1 cellular context compared by ENCODE assay signal in genomic region chr9:110257097-110257955, GRCh38.
TF ChIP-seq lines count a peak whose summit lies in the region.

No MANE protein-coding gene starts in this region.

TF ChIP-seq in K562, 482 proteins besides CTCF, POLR2A, EP300 and RAD21 (continued from another document and continues in another):
- TF ChIP-seq SAP30 (IDR thresholded peaks at IDR 0.05; ENCODE audit: borderline replicate concordance, insufficient read depth, low read depth, low read length, poor library complexity, severe bottlenecking) (peak; percentile 28), NR2C1 (IDR thresholded peaks at IDR 0.05) (peak; percentile 79; the same call in 1 of the 2 replicates), NR2C1 (tag; IDR thresholded peaks at IDR 0.05) (0 out of 2 replicates have a peak, but pooled peaks have one; percentile 56), ZNF644 (tag; IDR thresholded peaks at IDR 0.05; ENCODE audit: low read depth) (0 out of 2 replicates have a peak, but pooled peaks have one; percentile 0), ZNF282 (CRISPR knock-in tag; IDR thresholded peaks at IDR 0.05) (no peak), ZZZ3 (IDR thresholded peaks at IDR 0.05) (no peak), CHD1 (IDR thresholded peaks at IDR 0.05; ENCODE audit: low read length) (peak; percentile 70), SUPT5H (IDR thresholded peaks at IDR 0.05) (peak; percentile 62; the same call in 1 of the 2 replicates), RBM17 (IDR thresholded peaks at IDR 0.05; ENCODE audit: borderline replicate concordance, low read depth, low read length) (no peak), PHB2 (IDR thresholded peaks at IDR 0.05; ENCODE audit: low read depth) (no peak), ZNF134 (CRISPR knock-in tag; conservative IDR thresholded peaks at IDR 0.05) (no peak), SIN3B (IDR thresholded peaks at IDR 0.05; ENCODE audit: low read depth) (0 out of 2 replicates have a peak, but pooled peaks have one; percentile 35), TSHZ1 (CRISPR knock-in tag; IDR thresholded peaks at IDR 0.05) (no peak), JUN (IDR thresholded peaks at IDR 0.05; ENCODE audit: borderline replicate concordance, low read depth, low read length) (no peak), JUN (CRISPR knock-in tag; IDR thresholded peaks at IDR 0.05; ENCODE audit: borderline replicate concordance) (no peak), ZNF197 (CRISPR knock-in tag; IDR thresholded peaks at IDR 0.05; ENCODE audit: low read depth) (no peak), MBD2 (IDR thresholded peaks at IDR 0.05; ENCODE audit: borderline replicate concordance, low read depth) (no peak), ASH1L (IDR thresholded peaks at IDR 0.05; ENCODE audit: borderline replicate concordance, low read depth, partially characterized antibody) (peak; percentile 3), NR4A1 (CRISPR knock-in tag; IDR thresholded peaks at IDR 0.05) (no peak), NR4A1 (tag; IDR thresholded peaks at IDR 0.05) (0 out of 2 replicates have a peak, but pooled peaks have one; percentile 49), POLR2H (tag; IDR thresholded peaks at IDR 0.05; ENCODE audit: low read depth) (no peak), ZNF184 (CRISPR knock-in tag; IDR thresholded peaks at IDR 0.05) (no peak), SMC3 (conservative IDR thresholded peaks at IDR 0.05; ENCODE audit: insufficient read depth, low read depth, low read length) (no peak), TCF15 (CRISPR knock-in tag; IDR thresholded peaks at IDR 0.05) (0 out of 2 replicates have a peak, but pooled peaks have one; percentile 50), ZBTB1 (CRISPR knock-in tag; IDR thresholded peaks at IDR 0.05; ENCODE audit: borderline replicate concordance, low read depth) (no peak), BRD9 (IDR thresholded peaks at IDR 0.05; ENCODE audit: low read depth, partially characterized antibody) (peak; percentile 90), CC2D1A (IDR thresholded peaks at IDR 0.05) (0 out of 2 replicates have a peak, but pooled peaks have one; percentile 38), RFX5 (IDR thresholded peaks at IDR 0.05; ENCODE audit: low read depth, low read length) (no peak), ID3 (CRISPR knock-in tag; IDR thresholded peaks at IDR 0.05) (no peak), ID3 (tag; IDR thresholded peaks at IDR 0.05) (peak; percentile 39; the same call in 1 of the 2 replicates)
- TF ChIP-seq, protein P1, sequence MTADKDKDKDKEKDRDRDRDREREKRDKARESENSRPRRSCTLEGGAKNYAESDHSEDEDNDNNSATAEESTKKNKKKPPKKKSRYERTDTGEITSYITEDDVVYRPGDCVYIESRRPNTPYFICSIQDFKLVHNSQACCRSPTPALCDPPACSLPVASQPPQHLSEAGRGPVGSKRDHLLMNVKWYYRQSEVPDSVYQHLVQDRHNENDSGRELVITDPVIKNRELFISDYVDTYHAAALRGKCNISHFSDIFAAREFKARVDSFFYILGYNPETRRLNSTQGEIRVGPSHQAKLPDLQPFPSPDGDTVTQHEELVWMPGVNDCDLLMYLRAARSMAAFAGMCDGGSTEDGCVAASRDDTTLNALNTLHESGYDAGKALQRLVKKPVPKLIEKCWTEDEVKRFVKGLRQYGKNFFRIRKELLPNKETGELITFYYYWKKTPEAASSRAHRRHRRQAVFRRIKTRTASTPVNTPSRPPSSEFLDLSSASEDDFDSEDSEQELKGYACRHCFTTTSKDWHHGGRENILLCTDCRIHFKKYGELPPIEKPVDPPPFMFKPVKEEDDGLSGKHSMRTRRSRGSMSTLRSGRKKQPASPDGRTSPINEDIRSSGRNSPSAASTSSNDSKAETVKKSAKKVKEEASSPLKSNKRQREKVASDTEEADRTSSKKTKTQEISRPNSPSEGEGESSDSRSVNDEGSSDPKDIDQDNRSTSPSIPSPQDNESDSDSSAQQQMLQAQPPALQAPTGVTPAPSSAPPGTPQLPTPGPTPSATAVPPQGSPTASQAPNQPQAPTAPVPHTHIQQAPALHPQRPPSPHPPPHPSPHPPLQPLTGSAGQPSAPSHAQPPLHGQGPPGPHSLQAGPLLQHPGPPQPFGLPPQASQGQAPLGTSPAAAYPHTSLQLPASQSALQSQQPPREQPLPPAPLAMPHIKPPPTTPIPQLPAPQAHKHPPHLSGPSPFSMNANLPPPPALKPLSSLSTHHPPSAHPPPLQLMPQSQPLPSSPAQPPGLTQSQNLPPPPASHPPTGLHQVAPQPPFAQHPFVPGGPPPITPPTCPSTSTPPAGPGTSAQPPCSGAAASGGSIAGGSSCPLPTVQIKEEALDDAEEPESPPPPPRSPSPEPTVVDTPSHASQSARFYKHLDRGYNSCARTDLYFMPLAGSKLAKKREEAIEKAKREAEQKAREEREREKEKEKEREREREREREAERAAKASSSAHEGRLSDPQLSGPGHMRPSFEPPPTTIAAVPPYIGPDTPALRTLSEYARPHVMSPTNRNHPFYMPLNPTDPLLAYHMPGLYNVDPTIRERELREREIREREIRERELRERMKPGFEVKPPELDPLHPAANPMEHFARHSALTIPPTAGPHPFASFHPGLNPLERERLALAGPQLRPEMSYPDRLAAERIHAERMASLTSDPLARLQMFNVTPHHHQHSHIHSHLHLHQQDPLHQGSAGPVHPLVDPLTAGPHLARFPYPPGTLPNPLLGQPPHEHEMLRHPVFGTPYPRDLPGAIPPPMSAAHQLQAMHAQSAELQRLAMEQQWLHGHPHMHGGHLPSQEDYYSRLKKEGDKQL (CRISPR knock-in tag; IDR thresholded peaks at IDR 0.05; ENCODE audit: borderline replicate concordance), result 0 out of 2 replicates have a peak, but pooled peaks have one; percentile 21
- TF ChIP-seq, protein P2, sequence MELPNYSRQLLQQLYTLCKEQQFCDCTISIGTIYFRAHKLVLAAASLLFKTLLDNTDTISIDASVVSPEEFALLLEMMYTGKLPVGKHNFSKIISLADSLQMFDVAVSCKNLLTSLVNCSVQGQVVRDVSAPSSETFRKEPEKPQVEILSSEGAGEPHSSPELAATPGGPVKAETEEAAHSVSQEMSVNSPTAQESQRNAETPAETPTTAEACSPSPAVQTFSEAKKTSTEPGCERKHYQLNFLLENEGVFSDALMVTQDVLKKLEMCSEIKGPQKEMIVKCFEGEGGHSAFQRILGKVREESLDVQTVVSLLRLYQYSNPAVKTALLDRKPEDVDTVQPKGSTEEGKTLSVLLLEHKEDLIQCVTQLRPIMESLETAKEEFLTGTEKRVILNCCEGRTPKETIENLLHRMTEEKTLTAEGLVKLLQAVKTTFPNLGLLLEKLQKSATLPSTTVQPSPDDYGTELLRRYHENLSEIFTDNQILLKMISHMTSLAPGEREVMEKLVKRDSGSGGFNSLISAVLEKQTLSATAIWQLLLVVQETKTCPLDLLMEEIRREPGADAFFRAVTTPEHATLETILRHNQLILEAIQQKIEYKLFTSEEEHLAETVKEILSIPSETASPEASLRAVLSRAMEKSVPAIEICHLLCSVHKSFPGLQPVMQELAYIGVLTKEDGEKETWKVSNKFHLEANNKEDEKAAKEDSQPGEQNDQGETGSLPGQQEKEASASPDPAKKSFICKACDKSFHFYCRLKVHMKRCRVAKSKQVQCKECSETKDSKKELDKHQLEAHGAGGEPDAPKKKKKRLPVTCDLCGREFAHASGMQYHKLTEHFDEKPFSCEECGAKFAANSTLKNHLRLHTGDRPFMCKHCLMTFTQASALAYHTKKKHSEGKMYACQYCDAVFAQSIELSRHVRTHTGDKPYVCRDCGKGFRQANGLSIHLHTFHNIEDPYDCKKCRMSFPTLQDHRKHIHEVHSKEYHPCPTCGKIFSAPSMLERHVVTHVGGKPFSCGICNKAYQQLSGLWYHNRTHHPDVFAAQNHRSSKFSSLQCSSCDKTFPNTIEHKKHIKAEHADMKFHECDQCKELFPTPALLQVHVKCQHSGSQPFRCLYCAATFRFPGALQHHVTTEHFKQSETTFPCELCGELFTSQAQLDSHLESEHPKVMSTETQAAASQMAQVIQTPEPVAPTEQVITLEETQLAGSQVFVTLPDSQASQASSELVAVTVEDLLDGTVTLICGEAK (IDR thresholded peaks at IDR 0.05), result peak; percentile 43; the same call in 1 of the 2 replicates
- TF ChIP-seq, protein P2 (CRISPR knock-in tag; IDR thresholded peaks at IDR 0.05), result no peak
- TF ChIP-seq, protein P3, sequence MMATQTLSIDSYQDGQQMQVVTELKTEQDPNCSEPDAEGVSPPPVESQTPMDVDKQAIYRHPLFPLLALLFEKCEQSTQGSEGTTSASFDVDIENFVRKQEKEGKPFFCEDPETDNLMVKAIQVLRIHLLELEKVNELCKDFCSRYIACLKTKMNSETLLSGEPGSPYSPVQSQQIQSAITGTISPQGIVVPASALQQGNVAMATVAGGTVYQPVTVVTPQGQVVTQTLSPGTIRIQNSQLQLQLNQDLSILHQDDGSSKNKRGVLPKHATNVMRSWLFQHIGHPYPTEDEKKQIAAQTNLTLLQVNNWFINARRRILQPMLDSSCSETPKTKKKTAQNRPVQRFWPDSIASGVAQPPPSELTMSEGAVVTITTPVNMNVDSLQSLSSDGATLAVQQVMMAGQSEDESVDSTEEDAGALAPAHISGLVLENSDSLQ (IDR thresholded peaks at IDR 0.05), result no peak
- TF ChIP-seq, protein P4, sequence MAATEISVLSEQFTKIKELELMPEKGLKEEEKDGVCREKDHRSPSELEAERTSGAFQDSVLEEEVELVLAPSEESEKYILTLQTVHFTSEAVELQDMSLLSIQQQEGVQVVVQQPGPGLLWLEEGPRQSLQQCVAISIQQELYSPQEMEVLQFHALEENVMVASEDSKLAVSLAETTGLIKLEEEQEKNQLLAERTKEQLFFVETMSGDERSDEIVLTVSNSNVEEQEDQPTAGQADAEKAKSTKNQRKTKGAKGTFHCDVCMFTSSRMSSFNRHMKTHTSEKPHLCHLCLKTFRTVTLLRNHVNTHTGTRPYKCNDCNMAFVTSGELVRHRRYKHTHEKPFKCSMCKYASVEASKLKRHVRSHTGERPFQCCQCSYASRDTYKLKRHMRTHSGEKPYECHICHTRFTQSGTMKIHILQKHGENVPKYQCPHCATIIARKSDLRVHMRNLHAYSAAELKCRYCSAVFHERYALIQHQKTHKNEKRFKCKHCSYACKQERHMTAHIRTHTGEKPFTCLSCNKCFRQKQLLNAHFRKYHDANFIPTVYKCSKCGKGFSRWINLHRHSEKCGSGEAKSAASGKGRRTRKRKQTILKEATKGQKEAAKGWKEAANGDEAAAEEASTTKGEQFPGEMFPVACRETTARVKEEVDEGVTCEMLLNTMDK (IDR thresholded peaks at IDR 0.05; ENCODE audit: borderline replicate concordance, insufficient read depth, low read depth, low read length, poor library complexity, severe bottlenecking), result no peak
